ENCODE assay signal across 8 cellular contexts in the genomic region with DNA sequence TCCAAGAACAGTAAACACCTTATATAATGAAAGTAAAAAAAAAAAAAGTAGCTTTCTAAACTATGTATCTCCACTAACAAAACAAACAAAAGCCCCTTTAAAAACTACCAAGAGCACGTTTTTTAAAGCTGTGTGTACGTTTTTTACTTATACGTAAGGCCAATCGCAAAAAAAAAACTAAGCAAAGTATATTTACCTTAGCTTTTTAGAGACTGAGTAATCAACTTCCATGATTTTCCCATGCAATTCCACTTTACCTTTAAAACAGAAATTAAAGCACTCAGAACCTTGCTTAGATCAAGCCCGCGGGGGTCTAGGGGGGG. TPM values are rescaled to one million over a fixed set of nuclear protein-coding genes. Genes with fewer than 3 reads are reported as not detected.
DNase-seq lines count a peak whose midpoint lies in the region; ATAC-seq and TF ChIP-seq lines count a peak whose summit lies in the region.

No MANE protein-coding gene starts in this region.

- H3K36me3 Mint-ChIP-seq in CD14-positive monocyte: peaks cover 3 to 5% of the 10 kb centered on the region in 2 donors
- no peaks in the 10 kb centered on the region for H3K36me3 Mint-ChIP-seq in natural killer cell treated with Interleukin-12 subunit alpha and Interleukin-12 subunit beta and Interleukin-15 and Interleukin-18, amount 100 ng/mL, for 72 hours

- no peaks in the 10 kb centered on the region for H3K9me3 ChIP-seq in MG63

- peaks cover 3 to 16% (median 9%) of the 10 kb centered on the region in 3 donors for H3K27me3 Mint-ChIP-seq in CD14-positive monocyte (ENCODE audit: low read depth in 3 of 3)
- H3K27me3 Mint-ChIP-seq in natural killer cell treated with Interleukin-12 subunit alpha and Interleukin-12 subunit beta and Interleukin-15 and Interleukin-18, amount 100 ng/mL, for 72 hours: peaks cover 27 to 46% of the 10 kb centered on the region in 2 donors

- H3K36me3 ChIP-seq in MG63: peaks cover 12% of the 10 kb centered on the region

- TF ChIP-seq CTCF in CD14-positive monocyte (IDR thresholded peaks at IDR 0.05) (no peak), coronary artery (IDR thresholded peaks at IDR 0.05) (no peak)

- peaks cover 0 to 2% (median 0%) of the 10 kb centered on the region in 7 donors for H3K9me3 Mint-ChIP-seq in CD14-positive monocyte
- no peaks in the 10 kb centered on the region for H3K9me3 Mint-ChIP-seq in natural killer cell treated with Interleukin-12 subunit alpha and Interleukin-12 subunit beta and Interleukin-15 and Interleukin-18, amount 100 ng/mL, for 72 hours

- H3K4me3 ChIP-seq in MG63: peak overlapping the region; percentile 78
- peak overlapping the region; percentile 71 for H3K4me3 ChIP-seq in coronary artery

- no peak overlapping the region for H3K27ac ChIP-seq in coronary artery

- ATAC-seq in natural killer cell treated with Interleukin-12 subunit alpha and Interleukin-12 subunit beta and Interleukin-15 and Interleukin-18, amount 100 ng/mL, for 72 hours: no peak
- no peak for ATAC-seq in HG02678 (IDR thresholded peaks at IDR 0.05; ENCODE audit: unreplicated experiment)

- peak overlapping the region in 6 of 7 donors; percentile 8 to 78 (median 71) for H3K27ac Mint-ChIP-seq in CD14-positive monocyte
- no peak overlapping the region for H3K27ac Mint-ChIP-seq in natural killer cell treated with Interleukin-12 subunit alpha and Interleukin-12 subunit beta and Interleukin-15 and Interleukin-18, amount 100 ng/mL, for 72 hours

- peaks cover 34% of the 10 kb centered on the region for H3K4me1 Mint-ChIP-seq in CD14-positive monocyte
- peaks cover 0 to 15% of the 10 kb centered on the region in 2 donors for H3K4me1 Mint-ChIP-seq in natural killer cell treated with Interleukin-12 subunit alpha and Interleukin-12 subunit beta and Interleukin-15 and Interleukin-18, amount 100 ng/mL, for 72 hours (ENCODE audit: low read depth in 2 of 2)

- peak overlapping the region; percentile 94 to 96 for H3K4me3 Mint-ChIP-seq in CD14-positive monocyte
- peak overlapping the region; percentile 71 for H3K4me3 Mint-ChIP-seq in natural killer cell treated with Interleukin-12 subunit alpha and Interleukin-12 subunit beta and Interleukin-15 and Interleukin-18, amount 100 ng/mL, for 72 hours

- H3K27me3 ChIP-seq in MG63: no peaks in the 10 kb centered on the region

- DNase-seq in CD14-positive monocyte (ENCODE audit: low spot score): no peak
- DNase-seq in MG63: no peak
- DNase-seq in coronary artery (ENCODE audit: low spot score): no peak
- DNase-seq in natural killer cell treated with Interleukin-12 subunit alpha and Interleukin-12 subunit beta and Interleukin-15 and Interleukin-18, amount 100 ng/mL, for 72 hours (ENCODE audit: low spot score): no peak
- no peak for DNase-seq in retina
- DNase-seq in stimulated activated CD4-positive, alpha-beta T cell treated with anti-CD3 and anti-CD28 coated beads, Interleukin-2, amount 100 ng/mL, for 24 hours: no peak
- no peak for DNase-seq in stimulated activated CD4-positive, alpha-beta T cell treated with anti-CD3 and anti-CD28 coated beads, Interleukin-1b, Interleukin-23, amount 100 ng/mL, for 48 hours

- intact Hi-C loops in CD14-positive monocyte (cut with micrococcal nuclease): loop anchor here in 1 of 2 donors (10.0 kb wide), 1 partner anchor 112 kb away; a partner anchor contains a TSS

RNA-seq across cellular contexts. Expression of a gene that starts 1.9 kb away (rescaled TPM):
- polyA plus RNA-seq in CD14-positive monocyte: under 1 TPM; 0.78 to 1.00 TPM
- total RNA-seq in MG63 (2014; rRNA removed; shearing (Covaris generic); ENCODE audit: low replicate concordance): 26.2 and 49.3 TPM in 2 replicates
- total RNA-seq in natural killer cell treated with Interleukin-12 subunit alpha and Interleukin-12 subunit beta and Interleukin-15 and Interleukin-18, amount 100 ng/mL, for 72 hours: 1 to 10 TPM; 3.5 to 5.0 TPM

Comparison
In these comparisons a context has a peak if more than half of its experiments do, and no peak if none do; other contexts are left out.
1. H3K27ac Mint-ChIP-seq: peak in CD14-positive monocyte (6 of 7); none in natural killer cell treated with Interleukin-12 subunit alpha and Interleukin-12 subunit beta and Interleukin-15 and Interleukin-18, amount 100 ng/mL, for 72 hours (0 of 2).